In genomic region chrX:115561605-115562491, GRCh38 we compare ENCODE assay signal across 8 cellular contexts. TPM values are rescaled to one million over a fixed set of nuclear protein-coding genes. Genes with fewer than 3 reads are reported as not detected.
DNase-seq lines count a peak whose midpoint lies in the region; ATAC-seq and TF ChIP-seq lines count a peak whose summit lies in the region.

No MANE protein-coding gene starts in this region.

- no peaks in the 10 kb centered on the region for H3K36me3 ChIP-seq in subcutaneous abdominal adipose tissue (ENCODE audit: control insufficient read depth in 5 of 5, insufficient read depth in 5 of 5, low read length in 5 of 5)

- H3K27me3 ChIP-seq in subcutaneous abdominal adipose tissue (ENCODE audit: control insufficient read depth in 5 of 5, insufficient read depth in 4 of 5, low read length in 5 of 5): peaks cover 5 to 31% (median 21%) of the 10 kb centered on the region in 5 donors

- intact Hi-C loops in left colon (cut with DNase I, micrococcal nuclease): no loop called here

- peak; percentile 49 for DNase-seq in GM13976 (ENCODE audit: low spot score)
- peak; percentile 83 for DNase-seq in NCI-H748 (lab: John Stamatoyannopoulos, UW; ENCODE audit: unreplicated experiment)
- DNase-seq in choroid plexus epithelial cell (ENCODE audit: low read depth): peak; percentile 54
- peak; percentile 31 to 37 for DNase-seq in left colon
- DNase-seq in SKM-1 (lab: John Stamatoyannopoulos, UW; ENCODE audit: unreplicated experiment): no peak

- H3K27ac ChIP-seq in subcutaneous abdominal adipose tissue (ENCODE audit: low read depth, low read length): peak overlapping the region; percentile 91

- peak; percentile 27 for ATAC-seq in HG02938 (IDR thresholded peaks at IDR 0.05; ENCODE audit: unreplicated experiment)
- peak; percentile 49 for ATAC-seq in left colon
- no peak for ATAC-seq in HG02970 (IDR thresholded peaks at IDR 0.05; ENCODE audit: low FRiP score, unreplicated experiment)

- H3K9ac ChIP-seq in subcutaneous abdominal adipose tissue (ENCODE audit: low read length in 5 of 5): peak overlapping the region; percentile 71 to 84 (median 77)

- no peaks in the 10 kb centered on the region for H3K9me3 ChIP-seq in subcutaneous abdominal adipose tissue (ENCODE audit: control insufficient read depth in 5 of 5, low read length in 5 of 5)

- in situ Hi-C loops in GM13976 (cut with MboI; ENCODE audit: low sequenced_read_pairs, unreplicated experiment): no loop called here

- H3K4me3 ChIP-seq in choroid plexus epithelial cell (ENCODE audit: low read depth, low read length): peak overlapping the region; percentile 75
- H3K4me3 ChIP-seq in subcutaneous abdominal adipose tissue (ENCODE audit: low read depth in 1 of 5, low read length in 5 of 5): peak overlapping the region; percentile 65 to 82 (median 79)

- TF ChIP-seq CTCF in GM13976 (IDR thresholded peaks at IDR 0.05; ENCODE audit: borderline replicate concordance, control extremely low read depth, extremely low read depth, insufficient read depth, missing control alignments) (no peak), choroid plexus epithelial cell (conservative IDR thresholded peaks at IDR 0.05; ENCODE audit: low read depth, low read length) (peak; percentile 38)

- peaks cover 0 to 34% (median 14%) of the 10 kb centered on the region in 5 donors for H3K4me1 ChIP-seq in subcutaneous abdominal adipose tissue (ENCODE audit: control insufficient read depth in 5 of 5, insufficient read depth in 5 of 5, low read length in 5 of 5)

RNA-seq across cellular contexts. Expression of gene PLS3, which starts 0.9 kb away (rescaled TPM):
- total RNA-seq in left colon: 10 to 100 TPM; 15.7 to 21.2 TPM
